In genomic region chr14:70254476-70254961, GRCh38 we compare ENCODE assay signal across 1 cellular context.
TF ChIP-seq lines count a peak whose summit lies in the region.

No MANE protein-coding gene starts in this region.

TF ChIP-seq in IMR-90, 13 proteins besides CTCF, POLR2A, EP300 and RAD21 (continued from another document):
- TF ChIP-seq USF2 (IDR thresholded peaks at IDR 0.05; ENCODE audit: low read depth, low read length): no peak
